In the genomic region with DNA sequence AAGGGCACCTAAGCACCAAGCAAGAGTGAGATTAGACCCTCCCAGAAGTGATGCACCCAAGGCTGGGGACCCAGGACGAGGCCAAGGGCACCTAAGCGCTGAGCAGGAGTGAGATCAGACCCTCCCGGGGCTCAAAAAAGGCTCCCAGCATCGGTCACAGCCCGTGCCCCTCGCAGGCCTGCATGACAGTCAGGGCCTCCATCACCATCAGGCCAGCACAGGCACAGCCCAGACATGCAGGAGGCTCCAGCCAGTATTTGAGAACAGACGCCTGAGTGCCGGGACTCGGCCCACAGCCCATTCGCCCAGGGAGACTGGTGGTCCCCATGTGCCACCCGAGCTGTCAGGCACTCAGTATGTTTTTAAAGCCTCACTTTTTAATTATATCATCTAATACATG, we compare ENCODE assay signal across 29 cellular contexts.
"Had no signal": no experiment of that assay in that cellular context is flagged by ENCODE, and none has a peak within 500 bp of the region (broad histone marks: within the 10 kb centered on the region; RNA-seq: fewer than 3 reads in every experiment).

No MANE protein-coding gene starts in this region.

- H3K36me3 ChIP-seq: ascending aorta had no signal

- FAIRE-seq: bronchial epithelial cell, K562, RCC 7860 had no signal

- H3K27ac ChIP-seq: ascending aorta, body of pancreas had no signal

- H3K27me3 ChIP-seq: ascending aorta, body of pancreas had no signal

- ATAC-seq: activated naive CD4-positive, alpha-beta T cell treated with anti-CD3 and anti-CD28 coated beads, Interleukin-2, amount 50 U/mL, for 72 hours; activated naive CD8-positive, alpha-beta T cell treated with anti-CD3 and anti-CD28 coated beads, Interleukin-2, amount 50 U/mL, for 24 hours; activated T-cell treated with anti-CD3 and anti-CD28 coated beads, Interleukin-2, amount 50 U/mL, for 4 hours; body of pancreas; K562; T-helper 17 cell; WTC11 had no signal

- H3K9me3 ChIP-seq: ascending aorta, body of pancreas had no signal

- DNase-seq: activated CD4-positive, alpha-beta memory T cell treated with anti-CD3 and anti-CD28 coated beads for 36 hours; activated CD4-positive, alpha-beta T cell treated with anti-CD3 and anti-CD28 coated beads for 1 hour; activated CD4-positive, alpha-beta T cell treated with anti-CD3 and anti-CD28 coated beads, Interleukin-2, amount 10 ng/mL, durations not matched to agents 7 days and 5 days; activated CD8-positive, alpha-beta memory T cell treated with anti-CD3 and anti-CD28 coated beads for 24 hours; activated effector memory CD4-positive, alpha-beta T cell treated with anti-CD3 and anti-CD28 coated beads, Interleukin-2, amount 50 U/mL, for 16 hours; activated naive CD4-positive, alpha-beta T cell treated with Interleukin-2 at 50 U/mL for 16 hours; activated naive CD8-positive, alpha-beta T cell treated with anti-CD3 and anti-CD28 coated beads, Interleukin-2, amount 50 U/mL, for 24 hours; activated T-cell treated with anti-CD3 and anti-CD28 coated beads, Interleukin-2, amount 50 U/mL, for 4 hours; amniotic stem cell; body of pancreas; central memory CD4-positive, alpha-beta T cell; Karpas-422; NCI-H1105 treated with DMSO at 0.1 percent for 48 hours; NCI-H1436 treated with DMSO at 0.1 percent for 48 hours; NCI-H1930; NCI-H2107; NCI-H345; NCI-H510A; NCI-H526 treated with DMSO at 0.1 percent for 48 hours; NK-92 treated with Interleukin-12 subunit alpha and Interleukin-12 subunit beta, amount 100 ng/mL, for 24 hours; SHP77 treated with DMSO at 0.1 percent for 48 hours; T-helper 17 cell; T-helper 9 cell had no signal

- H3K4me1 ChIP-seq: ascending aorta, body of pancreas had no signal

- H3K4me3 ChIP-seq: ascending aorta, body of pancreas, K562 had no signal
